12 cellular contexts compared by ENCODE assay signal in genomic region chr2:11698009-11698922, GRCh38. TPM values are rescaled to one million over a fixed set of nuclear protein-coding genes. Genes with fewer than 3 reads are reported as not detected.
DNase-seq lines count a peak whose midpoint lies in the region; ATAC-seq and TF ChIP-seq lines count a peak whose summit lies in the region.
"Had no signal": no experiment of that assay in that cellular context is flagged by ENCODE, and none has a peak within 500 bp of the region (broad histone marks: within the 10 kb centered on the region; RNA-seq: fewer than 3 reads in every experiment).

No MANE protein-coding gene starts in this region.

- H3K27ac ChIP-seq in mucosa of rectum (ENCODE audit: low read depth in 2 of 2, low read length in 2 of 2): peak overlapping the region; percentile 17 to 50
- H3K27ac ChIP-seq: KMS-11 had no signal

- no peak for ATAC-seq in HG02973 (IDR thresholded peaks at IDR 0.05; ENCODE audit: unreplicated experiment)

- no peaks in the 10 kb centered on the region for H3K9me3 ChIP-seq in mucosa of rectum (ENCODE audit: control insufficient read depth in 2 of 2, low read length in 2 of 2)

- H3K4me1 Mint-ChIP-seq in endothelial cell (ENCODE audit: unreplicated experiment): no peaks in the 10 kb centered on the region

- H3K27me3 Mint-ChIP-seq in endothelial cell (ENCODE audit: unreplicated experiment): no peaks in the 10 kb centered on the region

- DNase-seq in A172 (ENCODE audit: low spot score): peak; percentile 42
- DNase-seq in NCI-H524 treated with DMSO at 0.1 percent for 48 hours (lab: John Stamatoyannopoulos, UW): peak; percentile 88
- DNase-seq in fibroblast of gingiva (ENCODE audit: low read depth): peak; percentile 21
- no peak for DNase-seq in activated naive CD4-positive, alpha-beta T cell treated with anti-CD3 and anti-CD28 coated beads, Interleukin-2, amount 50 U/mL, for 16 hours
- DNase-seq in NCI-H1930 (lab: John Stamatoyannopoulos, UW): no peak
- DNase-seq in endothelial cell (ENCODE audit: low spot score): no peak
- DNase-seq: activated T-cell treated with anti-CD3 and anti-CD28 coated beads for 4 hours had no signal

- H3K36me3 Mint-ChIP-seq in endothelial cell (ENCODE audit: low read depth, unreplicated experiment): no peaks in the 10 kb centered on the region

- peaks cover 0 to 3% of the 10 kb centered on the region in 2 donors for H3K4me1 ChIP-seq in mucosa of rectum (ENCODE audit: control insufficient read depth in 2 of 2, insufficient read depth in 2 of 2, low read length in 2 of 2)

- no peak overlapping the region for H3K4me3 ChIP-seq in mucosa of rectum (ENCODE audit: low read length in 2 of 2)

- no peak for TF ChIP-seq CTCF in endothelial cell (IDR thresholded peaks at IDR 0.05; ENCODE audit: unreplicated experiment)

- no peaks in the 10 kb centered on the region for H3K36me3 ChIP-seq in mucosa of rectum (ENCODE audit: control insufficient read depth in 2 of 2, insufficient read depth in 2 of 2, low read length in 2 of 2)

- H3K4me3 Mint-ChIP-seq in endothelial cell (ENCODE audit: unreplicated experiment): no peak overlapping the region

- no peaks in the 10 kb centered on the region for H3K9me3 Mint-ChIP-seq in endothelial cell (ENCODE audit: unreplicated experiment)

- no peak overlapping the region for H3K9ac ChIP-seq in mucosa of rectum (ENCODE audit: low read depth in 1 of 2, low read length in 2 of 2)
- H3K9ac ChIP-seq: KMS-11 had no signal

- H3K27me3 ChIP-seq in mucosa of rectum (ENCODE audit: control insufficient read depth in 2 of 2, insufficient read depth in 2 of 2, low read length in 2 of 2): no peaks in the 10 kb centered on the region

- H3K27ac Mint-ChIP-seq in endothelial cell (ENCODE audit: unreplicated experiment): no peak overlapping the region

RNA-seq across cellular contexts. Expression of gene NTSR2, which starts 28.3 kb away (rescaled TPM):
- not detected in 2 replicates for total RNA-seq in A172 (2014; rRNA removed; shearing (Covaris generic))
- not detected for total RNA-seq in endothelial cell (ENCODE audit: unreplicated experiment)
- total RNA-seq: mononuclear cell; T-helper 1 cell treated with Interleukin-12 subunit alpha and Interleukin-12 subunit beta and Interleukin-4 antibody, amounts not matched to agents 30 ng/mL and 1 ng/mL, for 36 hours had no signal

RNA-seq across cellular contexts. Expression of gene LPIN1, which starts 48.2 kb away (rescaled TPM):
- 25.8 and 34.4 TPM in 2 replicates for total RNA-seq in A172 (2014; rRNA removed; shearing (Covaris generic))
- total RNA-seq in endothelial cell (ENCODE audit: unreplicated experiment): 16.4 TPM

Comparison
In these comparisons a context has a peak if more than half of its experiments do, and no peak if none do; other contexts are left out.
1. DNase-seq: peak in A172 (single experiment), NCI-H524 treated with DMSO at 0.1 percent for 48 hours (single experiment) and fibroblast of gingiva (single experiment); none in activated naive CD4-positive, alpha-beta T cell treated with anti-CD3 and anti-CD28 coated beads, Interleukin-2, amount 50 U/mL, for 16 hours (single experiment), NCI-H1930 (0 of 2) and endothelial cell (single experiment).